10 cellular contexts compared by ENCODE assay signal in genomic region chrX:109270580-109271484, GRCh38.
DNase-seq lines count a peak whose midpoint lies in the region; ATAC-seq and TF ChIP-seq lines count a peak whose summit lies in the region.
"Had no signal": no experiment of that assay in that cellular context is flagged by ENCODE, and none has a peak within 500 bp of the region (broad histone marks: within the 10 kb centered on the region; RNA-seq: fewer than 3 reads in every experiment).

No MANE protein-coding gene starts in this region.

- no peak overlapping the region for H3K4me3 Mint-ChIP-seq in nephron progenitor cell

- no peaks in the 10 kb centered on the region for H3K4me1 Mint-ChIP-seq in nephron progenitor cell

- 0 out of 2 replicates have a peak overlapping the region, but pooled peaks have one; percentile 22 for H3K4me3 ChIP-seq in OCI-LY3 (ENCODE audit: low read length)
- no peak overlapping the region for H3K4me3 ChIP-seq in mucosa of descending colon
- H3K4me3 ChIP-seq: thoracic aorta had no signal

- peaks cover 12% of the 10 kb centered on the region for H4K20me1 ChIP-seq in OCI-LY3 (ENCODE audit: insufficient read depth, low read length)

- peaks cover 3% of the 10 kb centered on the region for H3K27me3 Mint-ChIP-seq in nephron progenitor cell (ENCODE audit: low read depth, poor library complexity)

- no peak overlapping the region for H3K9ac ChIP-seq in OCI-LY3 (ENCODE audit: low read length)

- H2AFZ ChIP-seq in OCI-LY3 (ENCODE audit: low read depth, low read length): no peak overlapping the region

- H3K4me1 ChIP-seq in OCI-LY3 (ENCODE audit: low read length): peaks cover 30% of the 10 kb centered on the region
- no peaks in the 10 kb centered on the region for H3K4me1 ChIP-seq in mucosa of descending colon (ENCODE audit: low read depth)

- DNase-seq in activated T-cell treated with anti-CD3 and anti-CD28 coated beads for 48 hours (ENCODE audit: low read depth) (peak; percentile 22), activated T-cell treated with anti-CD3 and anti-CD28 coated beads for 4 hours (no peak), mucosa of descending colon (peak in 2 of 3 donors; percentile 6 to 25), NCI-H748 (lab: John Stamatoyannopoulos, UW; ENCODE audit: unreplicated experiment) (no peak), head of caudate nucleus (no peak), nephron progenitor cell (no peak)

- peaks cover 65% of the 10 kb centered on the region for H3K27me3 ChIP-seq in OCI-LY3 (ENCODE audit: low read depth, low read length)

- no peaks in the 10 kb centered on the region for H3K36me3 ChIP-seq in OCI-LY3 (replicated peaks; ENCODE audit: low read depth, low read length)
- no peaks in the 10 kb centered on the region for H3K36me3 ChIP-seq in mucosa of descending colon (ENCODE audit: low read depth)
- H3K36me3 ChIP-seq: thoracic aorta had no signal

- TF ChIP-seq CTCF in OCI-LY3 (IDR thresholded peaks at IDR 0.05; ENCODE audit: low read depth, low read length) (no peak), mucosa of descending colon (IDR thresholded peaks at IDR 0.05) (no peak), nephron progenitor cell (IDR thresholded peaks at IDR 0.05) (no peak)

- H3K9me3 Mint-ChIP-seq in nephron progenitor cell: no peaks in the 10 kb centered on the region

- H3K9me3 ChIP-seq in OCI-LY3 (ENCODE audit: insufficient read depth, low read length): no peaks in the 10 kb centered on the region
- no peaks in the 10 kb centered on the region for H3K9me3 ChIP-seq in mucosa of descending colon
- H3K9me3 ChIP-seq: thoracic aorta had no signal

- H3K27ac Mint-ChIP-seq in nephron progenitor cell: no peak overlapping the region

- H3K36me3 Mint-ChIP-seq in nephron progenitor cell (ENCODE audit: low read depth): no peaks in the 10 kb centered on the region

- peak overlapping the region; percentile 60 for H3K4me2 ChIP-seq in OCI-LY3 (ENCODE audit: low read length)

- intact Hi-C loops in mucosa of descending colon (cut with DNase I, micrococcal nuclease) (no loop called here), head of caudate nucleus (cut with DNase I) (no loop called here)

- ATAC-seq in HG02981 (IDR thresholded peaks at IDR 0.05; ENCODE audit: unreplicated experiment): peak; percentile 97
- peak; percentile 36 for ATAC-seq in mucosa of descending colon

- H3K27ac ChIP-seq in OCI-LY3 (ENCODE audit: low read length): peak overlapping the region; percentile 76
- H3K27ac ChIP-seq: C4-2B, thoracic aorta had no signal

- no peaks in the 10 kb centered on the region for H3K79me2 ChIP-seq in OCI-LY3 (ENCODE audit: low read length)

Comparison
In these comparisons a context has a peak if more than half of its experiments do, and no peak if none do; other contexts are left out.
1. DNase-seq: peak in activated T-cell treated with anti-CD3 and anti-CD28 coated beads for 48 hours (single experiment) and mucosa of descending colon (2 of 3); none in activated T-cell treated with anti-CD3 and anti-CD28 coated beads for 4 hours (single experiment), NCI-H748 (single experiment), head of caudate nucleus (0 of 42) and nephron progenitor cell (single experiment).